In genomic region chr15:48565560-48566482, GRCh38 we compare ENCODE assay signal across 15 cellular contexts.
A peak's percentile ranks its signal among the peaks of the same experiment; 100 is the strongest.
DNase-seq lines count a peak whose midpoint lies in the region; ATAC-seq, FAIRE-seq and TF ChIP-seq lines count a peak whose summit lies in the region.
"Had no signal": no experiment of that assay in that cellular context is flagged by ENCODE, and none has a peak within 500 bp of the region (broad histone marks: within the 10 kb centered on the region; RNA-seq: fewer than 3 reads in every experiment).

No MANE protein-coding gene starts in this region.

- peaks cover 6% of the 10 kb centered on the region for H3K4me1 ChIP-seq in lower lobe of right lung
- H3K4me1 ChIP-seq: right lobe of liver had no signal

- H3K9me3 ChIP-seq in lower lobe of right lung, result no peaks in the 10 kb centered on the region
- H3K9me3 ChIP-seq: right lobe of liver had no signal

- ATAC-seq in lower lobe of right lung, result no peak
- ATAC-seq: activated T-cell treated with anti-CD3 and anti-CD28 coated beads, Interleukin-2, amount 50 U/mL, for 72 hours; HepG2; left colon had no signal

- H3K9me3 Mint-ChIP-seq in nephron, result peaks cover 16% of the 10 kb centered on the region
- H3K9me3 Mint-ChIP-seq: activated T-cell treated with anti-CD3 and anti-CD28 coated beads, Interleukin-2, amount 50 U/mL, for 72 hours had no signal

- H3K27me3 ChIP-seq in lower lobe of right lung (ENCODE audit: low read depth), result no peaks in the 10 kb centered on the region
- H3K27me3 ChIP-seq: right lobe of liver had no signal

- no peak for TF ChIP-seq CTCF in nephron (IDR thresholded peaks at IDR 0.05; ENCODE audit: unreplicated experiment in 3 of 3)
- no peak for TF ChIP-seq CTCF in GM10266 (IDR thresholded peaks at IDR 0.05; ENCODE audit: control insufficient read depth, insufficient read depth, low read depth, missing control alignments)
- TF ChIP-seq CTCF in lower lobe of right lung (IDR thresholded peaks at IDR 0.05), result no peak

- H3K4me1 Mint-ChIP-seq in nephron, result peaks cover 48% of the 10 kb centered on the region

- H3K4me3 ChIP-seq in lower lobe of right lung, result no peak overlapping the region
- H3K4me3 ChIP-seq: coronary artery, right lobe of liver had no signal

- peak overlapping the region; percentile 84 to 93 (median 91) for H3K27ac Mint-ChIP-seq in nephron
- H3K27ac Mint-ChIP-seq: activated T-cell treated with anti-CD3 and anti-CD28 coated beads, Interleukin-2, amount 50 U/mL, for 72 hours had no signal

- H3K27me3 Mint-ChIP-seq in nephron (ENCODE audit: low read depth), result peaks cover 3% of the 10 kb centered on the region

- FAIRE-seq in G401.6 (lab: Jason Lieb, UNC), result peak; percentile 48
- FAIRE-seq: HepG2, TTC549 had no signal

- intact Hi-C loops in lower lobe of right lung (cut with DNase I), result no loop called here

- no peaks in the 10 kb centered on the region for H3K36me3 ChIP-seq in lower lobe of right lung
- H3K36me3 ChIP-seq: right lobe of liver had no signal

- H3K4me3 Mint-ChIP-seq in nephron, result peak overlapping the region in 1 of 3 experiments; percentile 33
- H3K4me3 Mint-ChIP-seq: activated T-cell treated with anti-CD3 and anti-CD28 coated beads, Interleukin-2, amount 50 U/mL, for 72 hours had no signal

- DNase-seq in RPMI7951 (ENCODE audit: low read depth) (peak; percentile 79), fibroblast of gingiva (ENCODE audit: low read depth) (peak; percentile 95), GM10266 (ENCODE audit: extremely low spot score) (no peak), SK-N-DZ (ENCODE audit: low spot score) (no peak), NCI-H2107 treated with DMSO at 0.1 percent for 48 hours (lab: John Stamatoyannopoulos, UW; ENCODE audit: unreplicated experiment) (no peak), lower lobe of right lung (no peak)
- DNase-seq: activated T-cell treated with anti-CD3 and anti-CD28 coated beads, Interleukin-2, amount 50 U/mL, for 72 hours; left colon; NCI-H526 treated with DMSO at 0.1 percent for 48 hours; right lobe of liver had no signal

- H3K36me3 Mint-ChIP-seq in nephron (ENCODE audit: low read depth), result peaks cover 10% of the 10 kb centered on the region

- no peak overlapping the region for H3K27ac ChIP-seq in lower lobe of right lung
- H3K27ac ChIP-seq: right lobe of liver had no signal

Comparison
In these comparisons a context has a peak if more than half of its experiments do, and no peak if none do; other contexts are left out.
1. DNase-seq: peak in RPMI7951 (single experiment) and fibroblast of gingiva (single experiment); none in GM10266 (single experiment), SK-N-DZ (single experiment), NCI-H2107 treated with DMSO at 0.1 percent for 48 hours (single experiment) and lower lobe of right lung (single experiment).